In the genomic region with DNA sequence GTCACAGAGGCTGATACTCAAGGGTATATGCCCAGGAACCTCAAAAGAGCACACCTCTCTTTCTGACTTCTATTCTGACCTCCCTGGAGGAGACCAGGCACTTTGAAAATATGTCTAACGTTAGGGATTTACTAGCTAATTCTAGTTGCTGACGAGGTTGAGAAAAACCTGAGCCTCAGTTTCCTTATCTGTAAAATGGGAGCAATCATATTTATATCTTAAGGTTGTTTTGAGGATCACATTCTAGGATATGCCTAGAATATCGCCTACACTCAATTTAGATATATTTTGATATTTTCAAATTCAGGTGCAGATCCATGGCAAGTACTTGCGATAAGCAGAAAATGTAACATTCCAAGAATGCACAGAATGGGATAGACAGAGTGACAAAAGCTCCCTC, we compare ENCODE assay signal across 3 cellular contexts.
TF ChIP-seq lines count a peak whose summit lies in the region.

No MANE protein-coding gene starts in this region.

TF ChIP-seq in HepG2, 621 proteins besides CTCF, POLR2A, EP300 and RAD21:
- TF ChIP-seq ZNF629 (CRISPR knock-in tag; conservative IDR thresholded peaks at IDR 0.05) = peak; percentile 43
- TF ChIP-seq, protein P1, sequence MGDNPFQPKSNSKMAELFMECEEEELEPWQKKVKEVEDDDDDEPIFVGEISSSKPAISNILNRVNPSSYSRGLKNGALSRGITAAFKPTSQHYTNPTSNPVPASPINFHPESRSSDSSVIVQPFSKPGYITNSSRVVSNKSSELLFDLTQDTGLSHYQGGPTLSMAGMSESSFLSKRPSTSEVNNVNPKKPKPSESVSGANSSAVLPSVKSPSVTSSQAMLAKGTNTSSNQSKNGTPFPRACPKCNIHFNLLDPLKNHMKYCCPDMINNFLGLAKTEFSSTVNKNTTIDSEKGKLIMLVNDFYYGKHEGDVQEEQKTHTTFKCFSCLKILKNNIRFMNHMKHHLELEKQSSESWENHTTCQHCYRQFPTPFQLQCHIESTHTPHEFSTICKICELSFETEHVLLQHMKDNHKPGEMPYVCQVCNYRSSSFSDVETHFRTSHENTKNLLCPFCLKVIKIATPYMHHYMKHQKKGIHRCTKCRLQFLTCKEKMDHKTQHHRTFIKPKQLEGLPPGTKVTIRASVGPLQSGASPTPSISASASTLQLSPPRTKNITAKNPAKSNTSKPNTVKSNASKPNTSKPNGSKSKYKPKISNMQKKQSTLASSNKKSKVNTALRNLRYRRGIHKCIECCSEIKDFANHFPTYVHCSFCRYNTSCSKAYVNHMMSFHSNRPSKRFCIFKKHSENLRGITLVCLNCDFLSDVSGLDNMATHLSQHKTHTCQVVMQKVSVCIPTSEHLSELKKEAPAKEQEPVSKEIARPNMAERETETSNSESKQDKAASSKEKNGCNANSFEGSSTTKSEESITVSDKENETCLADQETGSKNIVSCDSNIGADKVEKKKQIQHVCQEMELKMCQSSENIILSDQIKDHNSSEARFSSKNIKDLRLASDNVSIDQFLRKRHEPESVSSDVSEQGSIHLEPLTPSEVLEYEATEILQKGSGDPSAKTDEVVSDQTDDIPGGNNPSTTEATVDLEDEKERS (CRISPR knock-in tag; IDR thresholded peaks at IDR 0.05) = no peak
TF ChIP-seq in HepG2: peak in this region for 1.

TF ChIP-seq in K562, 482 proteins besides CTCF, POLR2A, EP300 and RAD21:
- TF ChIP-seq RBM25 (IDR thresholded peaks at IDR 0.05; ENCODE audit: low read depth, low read length, severe bottlenecking) (peak; percentile 82), ZNF586 (CRISPR knock-in tag; conservative IDR thresholded peaks at IDR 0.05) (no peak), ZNF445 (CRISPR knock-in tag; IDR thresholded peaks at IDR 0.05; ENCODE audit: low read depth) (no peak)

TF ChIP-seq in H1, 55 proteins besides CTCF, POLR2A, EP300 and RAD21:
- TF ChIP-seq KDM1A (IDR thresholded peaks at IDR 0.05; ENCODE audit: borderline replicate concordance, low read length) (peak; percentile 65), RFX5 (IDR thresholded peaks at IDR 0.05; ENCODE audit: borderline replicate concordance, low read depth, low read length) (no peak)
